In genomic region chr4:119506761-119507160, GRCh38 we compare ENCODE assay signal across 19 cellular contexts.
"Had no signal": no experiment of that assay in that cellular context is flagged by ENCODE, and none has a peak within 500 bp of the region (broad histone marks: within the 10 kb centered on the region; RNA-seq: fewer than 3 reads in every experiment).

No MANE protein-coding gene starts in this region.

- H3K4me1 ChIP-seq: lower lobe of right lung, neural progenitor cell, psoas muscle had no signal

- H3K4me3 Mint-ChIP-seq: activated naive CD4-positive, alpha-beta T cell treated with anti-CD3 and anti-CD28 coated beads, Interleukin-2, amount 50 U/mL, for 24 hours; activated T-cell treated with anti-CD3 and anti-CD28 coated beads, Interleukin-2, amount 50 U/mL, for 72 hours; mesothelial cell of epicardium; neural progenitor cell; stimulated activated effector memory CD8-positive, alpha-beta T cell treated with anti-CD3 and anti-CD28 coated beads, Interleukin-12 subunit alpha, Interleukin-12 subunit beta, amount 100 ng/mL, for 72 hours had no signal

- H3K27me3 ChIP-seq: adrenal gland, neural progenitor cell, ovary had no signal

- H3K27ac Mint-ChIP-seq: activated naive CD4-positive, alpha-beta T cell treated with anti-CD3 and anti-CD28 coated beads, Interleukin-2, amount 50 U/mL, for 24 hours; activated T-cell treated with anti-CD3 and anti-CD28 coated beads, Interleukin-2, amount 50 U/mL, for 72 hours; mesothelial cell of epicardium; neural progenitor cell; stimulated activated effector memory CD8-positive, alpha-beta T cell treated with anti-CD3 and anti-CD28 coated beads, Interleukin-12 subunit alpha, Interleukin-12 subunit beta, amount 100 ng/mL, for 72 hours had no signal

- H3K4me1 Mint-ChIP-seq: activated naive CD4-positive, alpha-beta T cell treated with anti-CD3 and anti-CD28 coated beads, Interleukin-2, amount 50 U/mL, for 24 hours; mesothelial cell of epicardium; neural progenitor cell; stimulated activated effector memory CD8-positive, alpha-beta T cell treated with anti-CD3 and anti-CD28 coated beads, Interleukin-12 subunit alpha, Interleukin-12 subunit beta, amount 100 ng/mL, for 72 hours had no signal

- ATAC-seq: activated T-cell treated with anti-CD3 and anti-CD28 coated beads, Interleukin-2, amount 50 U/mL, for 72 hours; left colon; lower lobe of right lung; psoas muscle; right cardiac atrium; stimulated activated effector memory CD8-positive, alpha-beta T cell treated with anti-CD3 and anti-CD28 coated beads, Interleukin-12 subunit alpha, Interleukin-12 subunit beta, amount 100 ng/mL, for 72 hours had no signal

- DNase-seq: activated CD4-positive, alpha-beta T cell treated with anti-CD3 and anti-CD28 coated beads, Interleukin-2, amount 50 U/mL, for 1 hour; activated CD4-positive, CD25-positive, alpha-beta regulatory T cell treated with anti-CD3 and anti-CD28 coated beads, Interleukin-2, amount 50 U/mL, for 72 hours; activated CD8-positive, alpha-beta memory T cell treated with anti-CD3 and anti-CD28 coated beads for 24 hours; activated effector memory CD4-positive, alpha-beta T cell treated with anti-CD3 and anti-CD28 coated beads, Interleukin-2, amount 50 U/mL, for 16 hours; activated T-cell treated with anti-CD3 and anti-CD28 coated beads, Interleukin-2, amount 50 U/mL, for 72 hours; adrenal gland; left colon; lower lobe of right lung; ovary; psoas muscle; right cardiac atrium; small intestine; stimulated activated CD4-positive, alpha-beta T cell treated with anti-CD3 and anti-CD28 coated beads, Interleukin-4, amount 100 ng/mL, for 1 hour; T-helper 2 cell had no signal

- H3K4me3 ChIP-seq: adrenal gland, lower lobe of right lung, neural progenitor cell, ovary, psoas muscle had no signal

- H3K27me3 Mint-ChIP-seq: activated naive CD4-positive, alpha-beta T cell treated with anti-CD3 and anti-CD28 coated beads, Interleukin-2, amount 50 U/mL, for 24 hours had no signal

- H3K36me3 ChIP-seq: ovary had no signal

- H3K9me3 Mint-ChIP-seq: activated naive CD4-positive, alpha-beta T cell treated with anti-CD3 and anti-CD28 coated beads, Interleukin-2, amount 50 U/mL, for 24 hours; activated T-cell treated with anti-CD3 and anti-CD28 coated beads, Interleukin-2, amount 50 U/mL, for 72 hours; mesothelial cell of epicardium; neural progenitor cell; stimulated activated effector memory CD8-positive, alpha-beta T cell treated with anti-CD3 and anti-CD28 coated beads, Interleukin-12 subunit alpha, Interleukin-12 subunit beta, amount 100 ng/mL, for 72 hours had no signal

- H3K9me3 ChIP-seq: adrenal gland, lower lobe of right lung, ovary, psoas muscle had no signal

- H3K27ac ChIP-seq: adrenal gland, lower lobe of right lung, neural progenitor cell, ovary, psoas muscle, VCaP had no signal
